In genomic region chr17:81967244-81967532, GRCh38 we compare ENCODE assay signal across 11 cellular contexts. TPM values are rescaled to one million over a fixed set of nuclear protein-coding genes. Genes with fewer than 3 reads are reported as not detected.
A peak's percentile ranks its signal among the peaks of the same experiment; 100 is the strongest.
DNase-seq lines count a peak whose midpoint lies in the region; ATAC-seq and TF ChIP-seq lines count a peak whose summit lies in the region.
"Had no signal": no experiment of that assay in that cellular context is flagged by ENCODE, and none has a peak within 500 bp of the region (broad histone marks: within the 10 kb centered on the region; RNA-seq: fewer than 3 reads in every experiment).

No MANE protein-coding gene starts in this region.

- POLR2A ChIA-PET in CD4-positive, alpha-beta memory T cell (lab: Charles Lee; ENCODE audit: partially characterized antibody) = interaction anchor here (0.7 to 4.3 kb wide), 12 partner anchors 8 to 331 kb away, joined by 3 to 54 read pairs (median 6); partner anchors contain the start of genes ARHGDIA, ASPSCR1, CENPX and DCXR

- ATAC-seq in left lobe of liver = no peak

- no peak overlapping the region for H4K8ac ChIP-seq in trophoblast cell (ENCODE audit: low read depth, low read length)

- no CpG with 5 or more reads among the region's 5 CpGs for WGBS in esophagus squamous epithelium, 2 donors
- no CpG with 5 or more reads among the region's 5 CpGs for WGBS in trophoblast cell (ENCODE audit: extremely low coverage, insufficient coverage, insufficient read length)

- peaks cover 7% of the 10 kb centered on the region for H3K27me3 ChIP-seq in CD4-positive, alpha-beta memory T cell (ENCODE audit: insufficient read depth, low read length)
- peaks cover 10% of the 10 kb centered on the region; the same call in 1 of the 2 replicates for H3K27me3 ChIP-seq in OCI-LY1 (ENCODE audit: insufficient read depth, low read length)
- H3K27me3 ChIP-seq in esophagus squamous epithelium = peaks cover 0 to 65% (median 6%) of the 10 kb centered on the region in 4 donors
- peaks cover 6% of the 10 kb centered on the region for H3K27me3 ChIP-seq in trophoblast cell (ENCODE audit: insufficient read depth, low read length)

- peaks cover 22% of the 10 kb centered on the region for H3K4me1 ChIP-seq in CD4-positive, alpha-beta memory T cell (ENCODE audit: insufficient read depth, low read length)
- H3K4me1 ChIP-seq in OCI-LY1 (ENCODE audit: insufficient read depth, low read length, severe bottlenecking) = peaks cover 18% of the 10 kb centered on the region
- peaks cover 22 to 45% (median 24%) of the 10 kb centered on the region in 3 donors for H3K4me1 ChIP-seq in esophagus squamous epithelium
- peaks cover 6 to 20% of the 10 kb centered on the region in 2 experiments for H3K4me1 ChIP-seq in trophoblast cell (ENCODE audit: control insufficient read depth in 1 of 2, insufficient read depth in 2 of 2, low read length in 2 of 2)

- H3K27ac ChIP-seq in CD4-positive, alpha-beta memory T cell (ENCODE audit: low read depth, low read length) = peak overlapping the region; percentile 39
- H3K27ac ChIP-seq in OCI-LY1 (ENCODE audit: low read depth, low read length, poor library complexity, severe bottlenecking) (no peak overlapping the region), esophagus squamous epithelium (peak overlapping the region; percentile 43 to 70 (median 61)), trophoblast cell (ENCODE audit: low read depth, low read length) (no peak overlapping the region)
- H3K27ac ChIP-seq: SK-N-MC had no signal

- H4K20me1 ChIP-seq in OCI-LY1 (ENCODE audit: insufficient read depth, low read length) = no peaks in the 10 kb centered on the region

- peak overlapping the region; percentile 49 for H3K4me2 ChIP-seq in OCI-LY1 (ENCODE audit: low read length)
- H3K4me2 ChIP-seq in trophoblast cell (ENCODE audit: low read length) = no peak overlapping the region

- peak overlapping the region; percentile 35 for H2BK12ac ChIP-seq in trophoblast cell (ENCODE audit: low read length)

- H3K9me2 ChIP-seq in OCI-LY1 (ENCODE audit: low read depth, low read length) = no peaks in the 10 kb centered on the region

- H2AFZ ChIP-seq in OCI-LY1 (ENCODE audit: low read length) = no peak overlapping the region
- no peak overlapping the region for H2AFZ ChIP-seq in trophoblast cell (ENCODE audit: insufficient read depth, low read length, poor library complexity)

- H3K9ac ChIP-seq in OCI-LY1 (ENCODE audit: low read length) = no peak overlapping the region; the same call in 1 of the 2 replicates
- no peak overlapping the region for H3K9ac ChIP-seq in trophoblast cell (ENCODE audit: low read length)

- H4K91ac ChIP-seq in trophoblast cell (ENCODE audit: low read depth, low read length) = peak overlapping the region; percentile 56

- H3K79me2 ChIP-seq in OCI-LY1 (ENCODE audit: insufficient read depth, low read length) (no peaks in the 10 kb centered on the region), trophoblast cell (ENCODE audit: control insufficient read depth, insufficient read depth, low read length, poor library complexity) (no peaks in the 10 kb centered on the region)

- peak overlapping the region in 1 of 8 donors; percentile 30 for H3K4me3 Mint-ChIP-seq in CD4-positive, alpha-beta memory T cell

- peak overlapping the region; percentile 28 for H3K4ac ChIP-seq in trophoblast cell (ENCODE audit: low read depth, low read length)

- H3K18ac ChIP-seq in trophoblast cell (ENCODE audit: low read length) = peak overlapping the region; percentile 47

- TF ChIP-seq POLR2A in esophagus squamous epithelium (IDR thresholded peaks at IDR 0.05) = no peak

- no peak overlapping the region for H4K12ac ChIP-seq in trophoblast cell (ENCODE audit: low read depth, low read length)

- H2BK5ac ChIP-seq in trophoblast cell (ENCODE audit: low read depth, low read length, poor library complexity) = no peak overlapping the region

- TF ChIP-seq CTCF in OCI-LY1 (IDR thresholded peaks at IDR 0.05; ENCODE audit: low read length) = no peak
- TF ChIP-seq CTCF in esophagus squamous epithelium (IDR thresholded peaks at IDR 0.05) = no peak

- intact Hi-C loops in CD4-positive, alpha-beta memory T cell (cut with micrococcal nuclease) = no loop called here
- intact Hi-C loops in esophagus squamous epithelium (cut with DNase I) = no loop called here

- CTCF ChIA-PET in CD4-positive, alpha-beta memory T cell (lab: Charles Lee; ENCODE audit: partially characterized antibody) = interaction anchor here (0.9 to 3.1 kb wide), 5 partner anchors 8 to 188 kb away, joined by 3 to 13 read pairs (median 7); partner anchors contain the start of genes CENPX, DCXR and LRRC45

- H3K23ac ChIP-seq in trophoblast cell (ENCODE audit: low read length) = no peak overlapping the region

- H2AK5ac ChIP-seq in trophoblast cell (ENCODE audit: low read length) = peak overlapping the region; percentile 32

- peaks cover 0 to 2% (median 0%) of the 10 kb centered on the region in 8 donors for H3K9me3 Mint-ChIP-seq in CD4-positive, alpha-beta memory T cell
- H3K9me3 Mint-ChIP-seq: activated naive CD4-positive, alpha-beta T cell treated with anti-CD3 and anti-CD28 coated beads, Interleukin-2, amount 50 U/mL, for 72 hours had no signal

- H3K14ac ChIP-seq in trophoblast cell (ENCODE audit: low read length) = peak overlapping the region; percentile 43

- no peak for DNase-seq in CD4-positive, alpha-beta memory T cell
- DNase-seq in esophagus squamous epithelium (lab: John Stamatoyannopoulos, UW) = no peak
- no peak for DNase-seq in trophoblast cell
- no peak for DNase-seq in DMS53 treated with DMSO at 0.1 percent for 48 hours (lab: John Stamatoyannopoulos, UW; ENCODE audit: unreplicated experiment)
- DNase-seq in occipital lobe (lab: John Stamatoyannopoulos, UW) = no peak
- DNase-seq in left lobe of liver (ENCODE audit: low spot score) = no peak
- DNase-seq in activated gamma-delta T cell treated with Interleukin-2 at 50 U/mL for 16 hours = no peak

- H3K27me3 Mint-ChIP-seq in CD4-positive, alpha-beta memory T cell = peaks cover 1 to 3% of the 10 kb centered on the region in 2 donors

- H3K4me3 ChIP-seq in CD4-positive, alpha-beta memory T cell (ENCODE audit: low read length in 2 of 2) = peak overlapping the region in 1 of 2 donors; percentile 46
- no peak overlapping the region for H3K4me3 ChIP-seq in OCI-LY1 (ENCODE audit: low read depth, low read length, poor library complexity, severe bottlenecking)
- peak overlapping the region in 2 of 4 donors; percentile 27 to 47 for H3K4me3 ChIP-seq in esophagus squamous epithelium
- H3K4me3 ChIP-seq in trophoblast cell (ENCODE audit: low read depth, low read length) = no peak overlapping the region
- H3K4me3 ChIP-seq: SK-N-MC had no signal

- peaks cover 3 to 20% (median 7%) of the 10 kb centered on the region in 4 donors for H3K4me1 Mint-ChIP-seq in CD4-positive, alpha-beta memory T cell

- peaks cover 11% of the 10 kb centered on the region for H3K79me1 ChIP-seq in trophoblast cell (ENCODE audit: low read length)

- H3K36me3 Mint-ChIP-seq in CD4-positive, alpha-beta memory T cell = no peaks in the 10 kb centered on the region
- H3K36me3 Mint-ChIP-seq: activated naive CD4-positive, alpha-beta T cell treated with anti-CD3 and anti-CD28 coated beads, Interleukin-2, amount 50 U/mL, for 72 hours had no signal

- peak overlapping the region; percentile 71 for H2BK120ac ChIP-seq in trophoblast cell (ENCODE audit: insufficient read depth, low read length, poor library complexity)

- H3F3A ChIP-seq in OCI-LY1 (ENCODE audit: insufficient read depth, low read length) = no peaks in the 10 kb centered on the region

- no peaks in the 10 kb centered on the region for H3K9me3 ChIP-seq in CD4-positive, alpha-beta memory T cell (ENCODE audit: control insufficient read depth in 1 of 2, low read length in 2 of 2)
- H3K9me3 ChIP-seq in OCI-LY1 (ENCODE audit: low read length) (no peaks in the 10 kb centered on the region), esophagus squamous epithelium (no peaks in the 10 kb centered on the region), trophoblast cell (ENCODE audit: insufficient read depth, low read depth, low read length) (no peaks in the 10 kb centered on the region)

- no peaks in the 10 kb centered on the region for H3K36me3 ChIP-seq in CD4-positive, alpha-beta memory T cell (ENCODE audit: insufficient read depth, low read length)
- no peaks in the 10 kb centered on the region for H3K36me3 ChIP-seq in OCI-LY1 (ENCODE audit: insufficient read depth, low read length)
- H3K36me3 ChIP-seq in esophagus squamous epithelium = no peaks in the 10 kb centered on the region
- no peaks in the 10 kb centered on the region for H3K36me3 ChIP-seq in trophoblast cell (ENCODE audit: control insufficient read depth in 1 of 2, insufficient read depth in 2 of 2, low read length in 2 of 2)

- peak overlapping the region in 2 of 7 donors; percentile 61 to 77 for H3K27ac Mint-ChIP-seq in CD4-positive, alpha-beta memory T cell

RNA-seq across cellular contexts. Expression of gene NOTUM, which starts 6.2 kb away (rescaled TPM):
- total RNA-seq in CD4-positive, alpha-beta memory T cell = not detected
- not detected for polyA plus RNA-seq in CD4-positive, alpha-beta memory T cell
- total RNA-seq in esophagus squamous epithelium (under 1 TPM in 3 of 4 donors, not detected in 1; 0.11 to 0.94 (median 0.19) TPM), occipital lobe (0.31 TPM), left lobe of liver (4.2 TPM)
- 8.7 and 9.0 TPM in 2 replicates for polyA plus RNA-seq in trophoblast cell (2013)

RNA-seq across cellular contexts. Expression of gene ASPSCR1, which starts 10.2 kb away (rescaled TPM):
- total RNA-seq in CD4-positive, alpha-beta memory T cell = 10 to 100 TPM; 40.4 to 40.6 TPM
- polyA plus RNA-seq in CD4-positive, alpha-beta memory T cell = 10 to 100 TPM; 25.1 to 36.7 TPM
- total RNA-seq in esophagus squamous epithelium (10 to 100 TPM; 10.1 to 21.0 (median 17.1) TPM), occipital lobe (11.1 TPM), left lobe of liver (62.9 TPM)
- 12.8 and 13.1 TPM in 2 replicates for polyA plus RNA-seq in trophoblast cell (2013)

RNA-seq across cellular contexts. Expression of gene MYADML2, which starts 20.2 kb away (rescaled TPM):
- not detected for total RNA-seq in CD4-positive, alpha-beta memory T cell
- polyA plus RNA-seq in CD4-positive, alpha-beta memory T cell = not detected
- not detected for total RNA-seq in esophagus squamous epithelium
- polyA plus RNA-seq in trophoblast cell (2013) = 0.01 TPM in 1 of 2 replicates, not detected in the other
- total RNA-seq in occipital lobe = 0.16 TPM
- not detected for total RNA-seq in left lobe of liver
- total RNA-seq: activated naive CD4-positive, alpha-beta T cell treated with anti-CD3 and anti-CD28 coated beads, Interleukin-2, amount 50 U/mL, for 72 hours; dermis microvascular lymphatic vessel endothelial cell had no signal

RNA-seq across cellular contexts. Expression of gene PYCR1, which starts 30.1 kb away (rescaled TPM):
- 1 to 10 TPM in 1 of 2 experiments, under 1 TPM in 1; 0.64 to 1.1 TPM for total RNA-seq in CD4-positive, alpha-beta memory T cell
- 1 to 10 TPM in 1 of 2 donors, under 1 TPM in 1; 0.54 to 3.1 TPM for polyA plus RNA-seq in CD4-positive, alpha-beta memory T cell
- total RNA-seq in esophagus squamous epithelium = 10 to 100 TPM; 14.0 to 24.3 (median 17.4) TPM
- 37.2 and 37.6 TPM in 2 replicates for polyA plus RNA-seq in trophoblast cell (2013)
- 17.6 TPM for total RNA-seq in occipital lobe
- total RNA-seq in left lobe of liver = 5.2 TPM

RNA-seq across cellular contexts. Expression of gene MAFG, which starts 39.7 kb away (rescaled TPM):
- total RNA-seq in CD4-positive, alpha-beta memory T cell = 10 to 100 TPM; 16.0 to 16.3 TPM
- 1 to 10 TPM; 2.1 to 3.5 TPM for polyA plus RNA-seq in CD4-positive, alpha-beta memory T cell
- total RNA-seq in esophagus squamous epithelium = 10 to 100 TPM in 3 of 4 donors, 1 to 10 TPM in 1; 10.0 to 26.6 (median 23.5) TPM
- 32.1 and 36.5 TPM in 2 replicates for polyA plus RNA-seq in trophoblast cell (2013)
- 16.5 TPM for total RNA-seq in occipital lobe
- 12.6 TPM for total RNA-seq in left lobe of liver

Comparison
In these comparisons a context has a peak if more than half of its experiments do, and no peak if none do; other contexts are left out.
1. H3K27ac ChIP-seq: peak in CD4-positive, alpha-beta memory T cell (single experiment) and esophagus squamous epithelium (4 of 4); none in OCI-LY1 (single experiment) and trophoblast cell (single experiment).